1 cellular context compared by ENCODE assay signal in genomic region chr7:150481207-150481920, GRCh38.
TF ChIP-seq lines count a peak whose summit lies in the region.

No MANE protein-coding gene starts in this region.

TF ChIP-seq in SK-N-SH, 30 proteins besides CTCF, POLR2A, EP300 and RAD21 (continued from another document):
- TF ChIP-seq TCF12 (IDR thresholded peaks at IDR 0.05) (no peak), USF2 (IDR thresholded peaks at IDR 0.05; ENCODE audit: borderline replicate concordance, low read depth, low read length) (no peak), MXI1 (IDR thresholded peaks at IDR 0.05; ENCODE audit: low read depth, low read length) (no peak), PBX3 (IDR thresholded peaks at IDR 0.05) (no peak), FOXJ3 (CRISPR knock-in tag; IDR thresholded peaks at IDR 0.05) (no peak), SIN3A (IDR thresholded peaks at IDR 0.05; ENCODE audit: borderline replicate concordance, low read depth, low read length) (no peak), SMC3 (IDR thresholded peaks at IDR 0.05; ENCODE audit: low read depth, low read length) (no peak)
TF ChIP-seq in SK-N-SH: peak in this region for 0.
